In genomic region chr13:76663941-76664340, GRCh38 we compare ENCODE assay signal across 14 cellular contexts.
DNase-seq lines count a peak whose midpoint lies in the region; ATAC-seq and TF ChIP-seq lines count a peak whose summit lies in the region.
"Had no signal": no experiment of that assay in that cellular context is flagged by ENCODE, and none has a peak within 500 bp of the region (broad histone marks: within the 10 kb centered on the region; RNA-seq: fewer than 3 reads in every experiment).

No MANE protein-coding gene starts in this region.

- H3K9me3 Mint-ChIP-seq in activated naive CD4-positive, alpha-beta T cell treated with anti-CD3 and anti-CD28 coated beads, Interleukin-2, amount 50 U/mL, for 72 hours = no peaks in the 10 kb centered on the region

- H3K4me3 ChIP-seq in NB4 (ENCODE audit: low read depth, low read length) = no peak overlapping the region
- H3K4me3 ChIP-seq in epithelial cell of esophagus (ENCODE audit: low read length) = no peak overlapping the region

- ATAC-seq in activated naive CD4-positive, alpha-beta T cell treated with anti-CD3 and anti-CD28 coated beads, Interleukin-2, amount 50 U/mL, for 72 hours = no peak
- ATAC-seq in GM18511 (IDR thresholded peaks at IDR 0.05; ENCODE audit: unreplicated experiment) = no peak
- ATAC-seq: Panc1 had no signal

- H3K27ac Mint-ChIP-seq in activated naive CD4-positive, alpha-beta T cell treated with anti-CD3 and anti-CD28 coated beads, Interleukin-2, amount 50 U/mL, for 72 hours = no peak overlapping the region

- DNase-seq in AG20443 (ENCODE audit: low spot score) = peak; percentile 25
- DNase-seq in NB4 (ENCODE audit: low read depth) = peak; percentile 30
- DNase-seq in epithelial cell of esophagus (ENCODE audit: low read depth) = peak; percentile 8
- peak; percentile 45 for DNase-seq in medulla oblongata (ENCODE audit: extremely low spot score)
- no peak for DNase-seq in SHP77 treated with DMSO at 0.1 percent for 48 hours (lab: John Stamatoyannopoulos, UW)
- DNase-seq in activated naive CD4-positive, alpha-beta T cell treated with anti-CD3 and anti-CD28 coated beads, Interleukin-2, amount 50 U/mL, for 72 hours (ENCODE audit: low spot score in 2 of 2) = no peak
- DNase-seq in activated CD4-positive, alpha-beta T cell treated with anti-CD3 and anti-CD28 coated beads, Interleukin-2, amount 50 U/mL, for 48 hours = no peak
- DNase-seq: activated CD4-positive, alpha-beta T cell treated with anti-CD3 and anti-CD28 coated beads, Interleukin-2, amount 50 U/mL, for 1 hour; brain microvascular endothelial cell; KG1; NCI-H2107; T-helper 9 cell had no signal

- H3K36me3 Mint-ChIP-seq in activated naive CD4-positive, alpha-beta T cell treated with anti-CD3 and anti-CD28 coated beads, Interleukin-2, amount 50 U/mL, for 72 hours = no peaks in the 10 kb centered on the region

- no peak for TF ChIP-seq CTCF in NB4 (IDR thresholded peaks at IDR 0.05; ENCODE audit: low read depth, low read length)
- no peak for TF ChIP-seq CTCF in epithelial cell of esophagus (IDR thresholded peaks at IDR 0.05; ENCODE audit: insufficient read depth, low read depth, low read length, missing control alignments)

- no peak for TF ChIP-seq POLR2A in NB4 (IDR thresholded peaks at IDR 0.05; ENCODE audit: extremely low read depth, insufficient read length)

Comparison
In these comparisons a context has a peak if more than half of its experiments do, and no peak if none do; other contexts are left out.
1. DNase-seq: peak in AG20443 (single experiment), NB4 (single experiment), epithelial cell of esophagus (single experiment) and medulla oblongata (single experiment); none in SHP77 treated with DMSO at 0.1 percent for 48 hours (single experiment), activated naive CD4-positive, alpha-beta T cell treated with anti-CD3 and anti-CD28 coated beads, Interleukin-2, amount 50 U/mL, for 72 hours (0 of 2) and activated CD4-positive, alpha-beta T cell treated with anti-CD3 and anti-CD28 coated beads, Interleukin-2, amount 50 U/mL, for 48 hours (0 of 2).